8 cellular contexts compared by ENCODE assay signal in the genomic region with DNA sequence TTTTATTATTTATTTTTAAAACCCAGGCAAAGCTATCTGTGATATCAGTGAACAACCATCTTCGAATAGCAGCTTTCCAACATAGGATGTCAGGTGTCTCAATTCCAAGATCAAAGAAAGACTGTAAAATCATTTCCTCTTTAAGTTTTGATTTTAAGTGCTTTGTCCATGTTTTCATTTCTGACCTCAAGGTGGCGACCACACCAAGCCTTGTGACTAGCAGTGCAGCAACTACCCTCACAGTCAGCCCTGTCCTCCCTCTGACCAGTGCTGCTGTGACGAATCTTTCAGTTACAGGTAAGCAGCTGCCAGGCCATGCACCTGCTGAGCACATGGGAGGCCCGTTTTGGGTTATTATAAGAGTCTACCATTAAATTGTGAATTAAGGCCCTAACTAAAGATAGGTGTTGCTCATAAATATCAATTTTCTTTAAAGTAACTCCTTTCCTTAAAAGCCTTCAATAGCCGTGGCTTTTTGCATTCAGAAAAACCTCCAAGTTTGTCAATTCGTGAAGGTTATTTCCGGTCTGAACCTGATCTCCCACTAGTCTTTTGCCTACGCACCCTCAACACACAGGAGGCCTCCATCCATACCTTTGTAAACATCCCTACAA.
A peak's percentile ranks its signal among the peaks of the same experiment; 100 is the strongest.
DNase-seq lines count a peak whose midpoint lies in the region; ATAC-seq, FAIRE-seq and TF ChIP-seq lines count a peak whose summit lies in the region.

No MANE protein-coding gene starts in this region.

- WGBS in K562 (ENCODE audit: insufficient coverage, low coverage, missing lambda C conversion rate): 28% methylated on average over 8 of the region's 8 CpGs

- H3K27me3 ChIP-seq in AG04450 (ENCODE audit: control insufficient read depth, insufficient read depth, low read length): no peaks in the 10 kb centered on the region
- no peaks in the 10 kb centered on the region for H3K27me3 ChIP-seq in MM.1S (replicated peaks; ENCODE audit: insufficient read depth, low read length)
- no peaks in the 10 kb centered on the region for H3K27me3 ChIP-seq in K562 (ENCODE audit: control insufficient read depth in 2 of 2, insufficient read depth in 2 of 2, low read length in 2 of 2)

- FAIRE-seq in K562 (lab: Jason Lieb, UNC): peak; percentile 92

- peak; percentile 2 for DNase-seq in AG04450 (ENCODE audit: low read depth, low spot score)
- peak; percentile 40 for DNase-seq in GM13977 (ENCODE audit: low spot score)
- peak; percentile 87 for DNase-seq in MM.1S
- DNase-seq in T follicular helper cell (ENCODE audit: low read depth): peak; percentile 30
- DNase-seq in K562 (ENCODE audit: extremely low read depth in 1 of 4, low spot score in 3 of 4): peak; percentile 38 to 78 (median 58)
- peak; percentile 29 for DNase-seq in kidney glomerular epithelial cell (lab: John Stamatoyannopoulos, UW)
- DNase-seq in stimulated activated CD4-positive, alpha-beta T cell treated with anti-CD3 and anti-CD28 coated beads, TNF-alpha, amount 100 ng/mL, for 1 hour (ENCODE audit: low read depth in 3 of 3, low spot score in 1 of 3): peak; percentile 3 to 13 (median 3)

- TF ChIP-seq EP300 in K562 (IDR thresholded peaks at IDR 0.05; ENCODE audit: low read length): no peak

- H3K9me2 ChIP-seq in MM.1S (replicated peaks; ENCODE audit: insufficient read depth, low read length): no peaks in the 10 kb centered on the region

- H3K9ac ChIP-seq in MM.1S (ENCODE audit: low read length) (no peak overlapping the region), K562 (ENCODE audit: insufficient read depth in 1 of 2, low read depth in 2 of 2, low read length in 2 of 2) (no peak overlapping the region)

- no TSS peak for BruUV-seq in K562 (replicated peaks; lab: Mats Ljungman, UMichigan)

- POLR2A ChIA-PET in AG04450 (lab: Yijun Ruan, JAX): no interaction called here
- POLR2A ChIA-PET in K562 (lab: Yijun Ruan, JAX): interaction anchor here (1.0 kb wide), 1 partner anchor 9 kb away, joined by 3 read pairs; no protein-coding TSS in a partner anchor

- peak; percentile 99 for ATAC-seq in K562
- ATAC-seq in GM19324 (IDR thresholded peaks at IDR 0.05; ENCODE audit: low FRiP score, unreplicated experiment): no peak

- in situ Hi-C loops in GM13977 (cut with MboI; ENCODE audit: low pct_unique_long_range_greater_than_20kb, low sequenced_read_pairs, unreplicated experiment) (no loop called here), K562 (cut with MboI) (no loop called here)

- H3K27ac ChIP-seq in AG04450 (ENCODE audit: low read depth, low read length) (no peak overlapping the region), MM.1S (ENCODE audit: low read length) (no peak overlapping the region), K562 (ENCODE audit: extremely low read depth, low read depth, low read length) (no peak overlapping the region)

- peak; percentile 65 for TF ChIP-seq CTCF in AG04450 (IDR thresholded peaks at IDR 0.05; ENCODE audit: low read depth, low read length)
- peak; percentile 59 for TF ChIP-seq CTCF in GM13977 (IDR thresholded peaks at IDR 0.05; ENCODE audit: extremely low read depth, insufficient read depth, missing control alignments)
- TF ChIP-seq CTCF in MM.1S (IDR thresholded peaks at IDR 0.05; ENCODE audit: low read length): peak; percentile 91
- peak; percentile 75 to 91 (median 86) for TF ChIP-seq CTCF in K562 (IDR thresholded peaks at IDR 0.05 in 2 of 3, conservative IDR thresholded peaks at IDR 0.05 in 1 of 3; ENCODE audit: insufficient read depth in 2 of 3, low read depth in 1 of 3, low read length in 3 of 3)

- CTCF ChIA-PET in AG04450 (lab: Charles Lee) (interaction anchor here (0.6 to 2.7 kb wide), 23 partner anchors 9 to 342 kb away, joined by 3 to 32 read pairs (median 4); a partner anchor contains a TSS), K562 (lab: Yijun Ruan, JAX; ENCODE audit: low intra/inter-chr PET ratio) (interaction anchor here (0.6 to 2.4 kb wide), 7 partner anchors 9 to 287 kb away, joined by 3 to 19 read pairs (median 8); no protein-coding TSS in a partner anchor)

- no peaks in the 10 kb centered on the region for H3F3A ChIP-seq in MM.1S (ENCODE audit: insufficient read depth, low read length)

- H2AFZ ChIP-seq in MM.1S (ENCODE audit: low read length) (no peak overlapping the region), K562 (ENCODE audit: low read depth, low read length) (no peak overlapping the region)

- H3K9me1 ChIP-seq in K562 (ENCODE audit: control insufficient read depth, insufficient read depth, low read length): no peaks in the 10 kb centered on the region

- peaks cover 7% of the 10 kb centered on the region; the same call in 1 of the 2 replicates for H3K4me1 ChIP-seq in MM.1S (ENCODE audit: low read length)
- no peaks in the 10 kb centered on the region for H3K4me1 ChIP-seq in K562 (replicated peaks in 1 of 2; ENCODE audit: control insufficient read depth in 2 of 2, insufficient read depth in 2 of 2, low read length in 2 of 2)

- intact Hi-C loops in K562 (cut with micrococcal nuclease): loop anchor here (1.0 to 5.0 kb wide), 6 partner anchors 41 to 335 kb away; no protein-coding TSS in a partner anchor

- peak; percentile 89 for TF ChIP-seq RAD21 in K562 (CRISPR knock-in tag; conservative IDR thresholded peaks at IDR 0.05 in 1 of 2, IDR thresholded peaks at IDR 0.05 in 1 of 2)

- H4K20me1 ChIP-seq in MM.1S (ENCODE audit: insufficient read depth, low read length): no peaks in the 10 kb centered on the region
- no peaks in the 10 kb centered on the region for H4K20me1 ChIP-seq in K562 (replicated peaks; ENCODE audit: control insufficient read depth, insufficient read depth, low read length)

- H3K4me3 ChIP-seq in AG04450 (ENCODE audit: low read depth, low read length) (no peak overlapping the region), MM.1S (ENCODE audit: low read length) (no peak overlapping the region), K562 (no peak overlapping the region)

- H3K4me2 ChIP-seq in MM.1S (ENCODE audit: low read depth, low read length) (no peak overlapping the region), K562 (ENCODE audit: insufficient read depth, low read length) (no peak overlapping the region)

- no peaks in the 10 kb centered on the region for H3K9me3 ChIP-seq in AG04450 (ENCODE audit: control insufficient read depth, insufficient read depth, low read length)
- no peaks in the 10 kb centered on the region for H3K9me3 ChIP-seq in MM.1S (replicated peaks; ENCODE audit: insufficient read depth, low read length)
- no peaks in the 10 kb centered on the region for H3K9me3 ChIP-seq in K562 (replicated peaks; ENCODE audit: control insufficient read depth, insufficient read depth, low read depth, low read length)

- no peak for TF ChIP-seq POLR2A in K562 (conservative IDR thresholded peaks at IDR 0.05)

- H3K36me3 ChIP-seq in MM.1S (replicated peaks; ENCODE audit: insufficient read depth, low read length): 0 out of 2 replicates have a peak, but pooled peaks cover 3% of the 10 kb centered on the region
- peaks cover 45% of the 10 kb centered on the region for H3K36me3 ChIP-seq in K562 (ENCODE audit: control insufficient read depth, insufficient read depth, low read length)

- H3K79me2 ChIP-seq in MM.1S (ENCODE audit: low read length) (no peaks in the 10 kb centered on the region), K562 (ENCODE audit: control insufficient read depth, insufficient read depth, low read length) (no peaks in the 10 kb centered on the region)

TF ChIP-seq in K562, 482 proteins besides CTCF, POLR2A, EP300 and RAD21 (continues in another document):
- no peak for TF ChIP-seq ZNF324 (CRISPR knock-in tag; IDR thresholded peaks at IDR 0.05)
- TF ChIP-seq U2AF1 (optimal IDR thresholded peaks at IDR 0.05; ENCODE audit: low read depth, low read length): no peak
- TF ChIP-seq CREM (IDR thresholded peaks at IDR 0.05; ENCODE audit: low read depth): peak; percentile 36; the same call in 1 of the 2 replicates
- peak; percentile 42; the same call in 1 of the 2 replicates for TF ChIP-seq ARID2 (IDR thresholded peaks at IDR 0.05)
- TF ChIP-seq ZNF431 (CRISPR knock-in tag; IDR thresholded peaks at IDR 0.05): no peak
- TF ChIP-seq ZNF780A (CRISPR knock-in tag; IDR thresholded peaks at IDR 0.05): no peak
- no peak for TF ChIP-seq ZNF766 (CRISPR knock-in tag; conservative IDR thresholded peaks at IDR 0.05)
- no peak; the same call in 1 of the 2 replicates for TF ChIP-seq SPI1 (IDR thresholded peaks at IDR 0.05; ENCODE audit: borderline replicate concordance, low read depth, low read length)
- peak in 1 of 2 experiments; percentile 53; a peak in 1 of 4 replicates for TF ChIP-seq RCOR1 (IDR thresholded peaks at IDR 0.05; ENCODE audit: borderline replicate concordance in 1 of 2, low read depth in 2 of 2, low read length in 2 of 2)
- no peak for TF ChIP-seq ZNF408 (CRISPR knock-in tag; IDR thresholded peaks at IDR 0.05; ENCODE audit: low read depth)
- TF ChIP-seq LEF1 (IDR thresholded peaks at IDR 0.05): 0 out of 2 replicates have a peak, but pooled peaks have one; percentile 30
- TF ChIP-seq PHF21A (IDR thresholded peaks at IDR 0.05; ENCODE audit: borderline replicate concordance, low read depth): peak; percentile 25; the same call in 1 of the 2 replicates
- peak; percentile 55 to 72; a peak in 3 of 4 replicates for TF ChIP-seq FOXK2 (conservative IDR thresholded peaks at IDR 0.05 in 1 of 2, IDR thresholded peaks at IDR 0.05 in 1 of 2; ENCODE audit: low read depth in 2 of 2)
- TF ChIP-seq SNIP1 (IDR thresholded peaks at IDR 0.05; ENCODE audit: low read depth): no peak
- TF ChIP-seq RB1 (IDR thresholded peaks at IDR 0.05; ENCODE audit: low read depth): peak; percentile 54
- TF ChIP-seq, protein P1, sequence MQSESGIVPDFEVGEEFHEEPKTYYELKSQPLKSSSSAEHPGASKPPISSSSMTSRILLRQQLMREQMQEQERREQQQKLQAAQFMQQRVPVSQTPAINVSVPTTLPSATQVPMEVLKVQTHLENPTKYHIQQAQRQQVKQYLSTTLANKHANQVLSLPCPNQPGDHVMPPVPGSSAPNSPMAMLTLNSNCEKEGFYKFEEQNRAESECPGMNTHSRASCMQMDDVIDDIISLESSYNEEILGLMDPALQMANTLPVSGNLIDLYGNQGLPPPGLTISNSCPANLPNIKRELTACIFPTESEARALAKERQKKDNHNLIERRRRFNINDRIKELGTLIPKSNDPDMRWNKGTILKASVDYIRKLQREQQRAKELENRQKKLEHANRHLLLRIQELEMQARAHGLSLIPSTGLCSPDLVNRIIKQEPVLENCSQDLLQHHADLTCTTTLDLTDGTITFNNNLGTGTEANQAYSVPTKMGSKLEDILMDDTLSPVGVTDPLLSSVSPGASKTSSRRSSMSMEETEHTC (IDR thresholded peaks at IDR 0.05): peak; percentile 59; the same call in 1 of the 2 replicates
- 0 out of 2 replicates have a peak, but pooled peaks have one; percentile 10 for TF ChIP-seq JUND (IDR thresholded peaks at IDR 0.05; ENCODE audit: borderline replicate concordance, low read depth, low read length)
- no peak for TF ChIP-seq JUND (tag; IDR thresholded peaks at IDR 0.05; ENCODE audit: borderline replicate concordance, low read depth, low read length)

Comparison
In these comparisons a context has a peak if more than half of its experiments do, and no peak if none do; other contexts are left out.
1. DNase-seq: peak in every context shown above with its lines; median percentile 87 in MM.1S; 58 in K562; 40 in GM13977; 30 in T follicular helper cell; 29 in kidney glomerular epithelial cell; 3 in stimulated activated CD4-positive, alpha-beta T cell treated with anti-CD3 and anti-CD28 coated beads, TNF-alpha, amount 100 ng/mL, for 1 hour; 2 in AG04450.